Comparison of ENCODE assay signal across 12 cellular contexts in the genomic region with DNA sequence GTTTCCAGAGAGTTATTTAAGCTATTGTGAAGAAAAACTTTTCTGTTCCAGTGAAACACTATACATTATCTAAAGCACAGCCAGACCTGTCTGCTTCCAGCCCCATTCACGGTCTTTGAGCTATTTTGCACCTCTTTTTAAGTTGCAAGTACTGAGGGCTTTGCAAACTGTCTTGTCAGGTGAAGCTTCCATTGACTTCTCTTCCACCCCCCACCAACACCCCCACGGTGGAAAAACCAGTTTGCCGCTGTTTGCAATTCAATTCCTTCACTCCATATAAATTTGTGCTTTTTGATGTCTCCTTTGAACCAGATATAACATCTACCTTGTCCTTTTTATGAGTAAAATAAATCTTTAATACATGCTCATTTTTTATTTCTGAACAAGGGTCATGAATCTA. TPM values are rescaled to one million over a fixed set of nuclear protein-coding genes. Genes with fewer than 3 reads are reported as not detected.
A peak's percentile ranks its signal among the peaks of the same experiment; 100 is the strongest.
DNase-seq lines count a peak whose midpoint lies in the region; ATAC-seq and TF ChIP-seq lines count a peak whose summit lies in the region.
"Had no signal": no experiment of that assay in that cellular context is flagged by ENCODE, and none has a peak within 500 bp of the region (broad histone marks: within the 10 kb centered on the region; RNA-seq: fewer than 3 reads in every experiment).

No MANE protein-coding gene starts in this region.

- H3K4me1 ChIP-seq in Peyer's patch: peaks cover 0 to 17% (median 5%) of the 10 kb centered on the region in 4 donors

- no peak for TF ChIP-seq POLR2A in Peyer's patch (IDR thresholded peaks at IDR 0.05)

- H3K27me3 ChIP-seq in Peyer's patch: no peaks in the 10 kb centered on the region
- H3K27me3 ChIP-seq: tibial nerve had no signal

- no peak for DNase-seq in activated CD4-positive, alpha-beta T cell treated with anti-CD3 and anti-CD28 coated beads for 36 hours
- no peak for DNase-seq in activated CD4-positive, alpha-beta T cell treated with anti-CD3 and anti-CD28 coated beads, Interleukin-2, amount 50 U/mL, for 4 hours
- DNase-seq in Peyer's patch: no peak
- no peak for DNase-seq in glutamatergic neuron
- DNase-seq in progenitor cell of endocrine pancreas (ENCODE audit: low spot score, unreplicated experiment): no peak
- DNase-seq in NCI-H345 treated with DMSO at 0.1 percent for 48 hours (lab: John Stamatoyannopoulos, UW; ENCODE audit: unreplicated experiment): no peak
- DNase-seq in activated gamma-delta T cell treated with Interleukin-2 at 50 U/mL for 16 hours: no peak
- DNase-seq: KBM-7, NCI-H524 treated with DMSO at 0.1 percent for 48 hours had no signal

- H3K4me3 Mint-ChIP-seq in activated CD4-positive, alpha-beta T cell treated with anti-CD3 and anti-CD28 coated beads for 36 hours: peak overlapping the region; percentile 25
- H3K4me3 Mint-ChIP-seq in glutamatergic neuron (ENCODE audit: unreplicated experiment) (peak overlapping the region; percentile 92), progenitor cell of endocrine pancreas (ENCODE audit: low read depth) (peak overlapping the region; percentile 72)

- peak overlapping the region in 3 of 4 donors; percentile 84 to 91 (median 89) for H3K27ac ChIP-seq in Peyer's patch

- no peaks in the 10 kb centered on the region for H3K9me3 ChIP-seq in Peyer's patch

- intact Hi-C loops in activated CD4-positive, alpha-beta T cell treated with anti-CD3 and anti-CD28 coated beads for 36 hours (cut with DNase I, micrococcal nuclease): loop anchor here (5.0 to 10.0 kb wide), 2 partner anchors 114 to 566 kb away; no protein-coding TSS in a partner anchor

- no peak for TF ChIP-seq CTCF in Peyer's patch (IDR thresholded peaks at IDR 0.05)
- no peak for TF ChIP-seq CTCF in glutamatergic neuron (IDR thresholded peaks at IDR 0.05; ENCODE audit: partially characterized antibody, unreplicated experiment)
- TF ChIP-seq CTCF in progenitor cell of endocrine pancreas (IDR thresholded peaks at IDR 0.05; ENCODE audit: unreplicated experiment): no peak

- no peak for ATAC-seq in activated CD4-positive, alpha-beta T cell treated with anti-CD3 and anti-CD28 coated beads for 36 hours
- ATAC-seq in GM18907 (IDR thresholded peaks at IDR 0.05; ENCODE audit: unreplicated experiment): no peak

- H3K4me3 ChIP-seq in Peyer's patch: no peak overlapping the region

- H3K4me1 Mint-ChIP-seq in activated CD4-positive, alpha-beta T cell treated with anti-CD3 and anti-CD28 coated beads for 36 hours: peaks cover 11% of the 10 kb centered on the region
- H3K4me1 Mint-ChIP-seq in glutamatergic neuron (ENCODE audit: low read depth, unreplicated experiment) (peaks cover 11% of the 10 kb centered on the region), progenitor cell of endocrine pancreas (ENCODE audit: low read depth) (peaks cover 13% of the 10 kb centered on the region)

- CTCF ChIA-PET in activated CD4-positive, alpha-beta T cell treated with anti-CD3 and anti-CD28 coated beads for 36 hours (lab: Charles Lee): interaction anchor here (0.8 to 3.5 kb wide), 15 partner anchors 12 to 309 kb away, joined by 3 to 19 read pairs (median 4); no protein-coding TSS in a partner anchor

- POLR2A ChIA-PET in activated CD4-positive, alpha-beta T cell treated with anti-CD3 and anti-CD28 coated beads for 36 hours (lab: Charles Lee): interaction anchor here (0.6 kb wide), 1 partner anchor 41 kb away, joined by 3 read pairs; no protein-coding TSS in a partner anchor

- H3K36me3 ChIP-seq in Peyer's patch: no peaks in the 10 kb centered on the region
- H3K36me3 ChIP-seq: tibial nerve had no signal

- H3K9me3 Mint-ChIP-seq in activated CD4-positive, alpha-beta T cell treated with anti-CD3 and anti-CD28 coated beads for 36 hours (ENCODE audit: low read depth): peaks cover 6% of the 10 kb centered on the region
- H3K9me3 Mint-ChIP-seq in glutamatergic neuron (ENCODE audit: unreplicated experiment) (peaks cover 5% of the 10 kb centered on the region), progenitor cell of endocrine pancreas (ENCODE audit: low read depth) (no peaks in the 10 kb centered on the region)

- H3K36me3 Mint-ChIP-seq in activated CD4-positive, alpha-beta T cell treated with anti-CD3 and anti-CD28 coated beads for 36 hours (ENCODE audit: low read depth): peaks cover 5% of the 10 kb centered on the region
- no peaks in the 10 kb centered on the region for H3K36me3 Mint-ChIP-seq in glutamatergic neuron (ENCODE audit: unreplicated experiment)
- H3K36me3 Mint-ChIP-seq in progenitor cell of endocrine pancreas (ENCODE audit: insufficient read depth): no peaks in the 10 kb centered on the region

- peaks cover 30% of the 10 kb centered on the region for H3K27me3 Mint-ChIP-seq in activated CD4-positive, alpha-beta T cell treated with anti-CD3 and anti-CD28 coated beads for 36 hours
- H3K27me3 Mint-ChIP-seq in glutamatergic neuron (ENCODE audit: unreplicated experiment) (peaks cover 2% of the 10 kb centered on the region), progenitor cell of endocrine pancreas (peaks cover 11% of the 10 kb centered on the region)

- no peak overlapping the region for H3K27ac Mint-ChIP-seq in activated CD4-positive, alpha-beta T cell treated with anti-CD3 and anti-CD28 coated beads for 36 hours
- H3K27ac Mint-ChIP-seq in glutamatergic neuron (ENCODE audit: unreplicated experiment): no peak overlapping the region
- peak overlapping the region; percentile 85 for H3K27ac Mint-ChIP-seq in progenitor cell of endocrine pancreas

RNA-seq across cellular contexts. Expression of a gene that starts 15.7 kb away (rescaled TPM):
- not detected for total RNA-seq in activated CD4-positive, alpha-beta T cell treated with anti-CD3 and anti-CD28 coated beads for 36 hours
- 100 to 1,000 TPM in 2 of 4 donors, 10 to 100 TPM in 1, 1 to 10 TPM in 1; 9.9 to 154 (median 90.3) TPM for total RNA-seq in Peyer's patch
- total RNA-seq in glutamatergic neuron (ENCODE audit: unreplicated experiment): 0.27 TPM
- 6.5 and 7.6 TPM in 2 replicates for total RNA-seq in progenitor cell of endocrine pancreas
- total RNA-seq: A172 had no signal

RNA-seq across cellular contexts. Expression of a gene that starts 53.0 kb away (rescaled TPM):
- total RNA-seq in activated CD4-positive, alpha-beta T cell treated with anti-CD3 and anti-CD28 coated beads for 36 hours: 1,000 to 10,000 TPM; 1,311 to 1,332 TPM
- 100 to 1,000 TPM in 3 of 4 donors, 10 to 100 TPM in 1; 80.7 to 661 (median 153) TPM for total RNA-seq in Peyer's patch
- 320 TPM for total RNA-seq in glutamatergic neuron (ENCODE audit: unreplicated experiment)
- 588 and 589 TPM in 2 replicates for total RNA-seq in progenitor cell of endocrine pancreas

Comparison
In these comparisons a context has a peak if more than half of its experiments do, and no peak if none do; other contexts are left out.
1. H3K4me3 Mint-ChIP-seq: peak in every context shown above with its lines; median percentile 92 in glutamatergic neuron; 72 in progenitor cell of endocrine pancreas; 25 in activated CD4-positive, alpha-beta T cell treated with anti-CD3 and anti-CD28 coated beads for 36 hours.